In the genomic region with DNA sequence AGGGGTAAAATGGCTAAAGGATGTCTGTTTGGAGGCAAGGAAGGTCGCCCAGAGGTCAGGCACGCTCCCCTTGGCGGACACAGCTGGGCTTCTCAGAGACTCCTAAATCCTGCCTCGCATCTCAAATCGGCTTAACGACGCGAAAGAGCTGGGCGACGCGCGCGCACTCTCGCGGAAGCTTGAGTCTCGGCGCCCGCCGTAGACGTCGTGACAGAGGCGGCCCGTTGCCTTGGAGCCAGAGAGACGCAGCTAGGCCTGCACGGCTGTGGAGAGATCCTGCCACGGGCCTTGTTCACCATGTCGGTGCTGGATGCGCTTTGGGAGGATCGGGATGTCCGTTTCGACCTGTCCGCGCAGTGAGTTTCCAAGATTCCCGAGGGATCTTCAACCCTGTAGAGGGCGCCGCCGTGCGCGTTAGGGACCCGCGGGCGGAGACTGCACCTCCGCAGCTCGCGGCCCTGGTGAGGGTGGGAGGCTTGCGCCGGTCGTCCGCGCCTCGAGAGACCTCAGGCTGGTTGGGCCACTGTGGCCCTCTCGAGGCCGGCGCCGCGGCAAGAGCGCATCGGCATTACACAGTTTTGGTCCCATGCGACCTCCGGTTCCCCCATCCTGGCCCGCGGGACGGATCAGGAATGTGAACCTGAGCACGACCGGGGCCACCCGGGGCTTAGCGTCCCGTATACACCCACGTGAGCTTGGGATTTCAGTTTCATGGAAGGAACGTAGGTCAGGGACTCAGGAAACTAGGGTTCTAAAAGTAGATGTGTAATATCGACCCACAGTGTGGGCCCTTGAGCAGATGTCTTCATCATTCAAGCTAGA, we compare ENCODE assay signal across 1 cellular context.
TF ChIP-seq lines count a peak whose summit lies in the region.

A gene (plus strand): TSS at position 238 of the 822 bp plus-strand sequence. CDS start 60 bp downstream, at position 298.

TF ChIP-seq in HepG2, 621 proteins besides CTCF, POLR2A, EP300 and RAD21 (continued from another document and continues in another):
- TF ChIP-seq, protein P1, sequence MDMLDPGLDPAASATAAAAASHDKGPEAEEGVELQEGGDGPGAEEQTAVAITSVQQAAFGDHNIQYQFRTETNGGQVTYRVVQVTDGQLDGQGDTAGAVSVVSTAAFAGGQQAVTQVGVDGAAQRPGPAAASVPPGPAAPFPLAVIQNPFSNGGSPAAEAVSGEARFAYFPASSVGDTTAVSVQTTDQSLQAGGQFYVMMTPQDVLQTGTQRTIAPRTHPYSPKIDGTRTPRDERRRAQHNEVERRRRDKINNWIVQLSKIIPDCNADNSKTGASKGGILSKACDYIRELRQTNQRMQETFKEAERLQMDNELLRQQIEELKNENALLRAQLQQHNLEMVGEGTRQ (IDR thresholded peaks at IDR 0.05; ENCODE audit: low read depth, low read length) = no peak
- TF ChIP-seq, protein P1 (CRISPR knock-in tag; IDR thresholded peaks at IDR 0.05; ENCODE audit: borderline replicate concordance) = no peak
- TF ChIP-seq, protein P2, sequence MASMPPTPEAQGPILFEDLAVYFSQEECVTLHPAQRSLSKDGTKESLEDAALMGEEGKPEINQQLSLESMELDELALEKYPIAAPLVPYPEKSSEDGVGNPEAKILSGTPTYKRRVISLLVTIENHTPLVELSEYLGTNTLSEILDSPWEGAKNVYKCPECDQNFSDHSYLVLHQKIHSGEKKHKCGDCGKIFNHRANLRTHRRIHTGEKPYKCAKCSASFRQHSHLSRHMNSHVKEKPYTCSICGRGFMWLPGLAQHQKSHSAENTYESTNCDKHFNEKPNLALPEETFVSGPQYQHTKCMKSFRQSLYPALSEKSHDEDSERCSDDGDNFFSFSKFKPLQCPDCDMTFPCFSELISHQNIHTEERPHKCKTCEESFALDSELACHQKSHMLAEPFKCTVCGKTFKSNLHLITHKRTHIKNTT (CRISPR knock-in tag; IDR thresholded peaks at IDR 0.05) = no peak
- TF ChIP-seq ZNF720 (CRISPR knock-in tag; IDR thresholded peaks at IDR 0.05) (no peak), ZNF557 (CRISPR knock-in tag; IDR thresholded peaks at IDR 0.05) (0 out of 2 replicates have a peak, but pooled peaks have one; percentile 80), ZBTB42 (CRISPR knock-in tag; IDR thresholded peaks at IDR 0.05) (no peak), ZNF670 (CRISPR knock-in tag; IDR thresholded peaks at IDR 0.05; ENCODE audit: borderline replicate concordance) (no peak), TBX3 (IDR thresholded peaks at IDR 0.05; ENCODE audit: borderline replicate concordance) (no peak; the same call in 1 of the 2 replicates), JDP2 (CRISPR knock-in tag; IDR thresholded peaks at IDR 0.05; ENCODE audit: borderline replicate concordance) (no peak), ZNF598 (CRISPR knock-in tag; IDR thresholded peaks at IDR 0.05; ENCODE audit: borderline replicate concordance) (peak; percentile 95), DNMT1 (CRISPR knock-in tag; IDR thresholded peaks at IDR 0.05) (peak; percentile 82; the same call in 1 of the 2 replicates), ZNF124 (CRISPR knock-in tag; IDR thresholded peaks at IDR 0.05) (peak; percentile 89; the same call in 1 of the 2 replicates), ATF7 (IDR thresholded peaks at IDR 0.05) (no peak), ATF7 (CRISPR knock-in tag; IDR thresholded peaks at IDR 0.05) (peak; percentile 56), ETV6 (CRISPR knock-in tag; conservative IDR thresholded peaks at IDR 0.05) (peak; percentile 89; the same call in 1 of the 2 replicates), ZSCAN22 (CRISPR knock-in tag; IDR thresholded peaks at IDR 0.05) (no peak), ZNF782 (CRISPR knock-in tag; IDR thresholded peaks at IDR 0.05; ENCODE audit: borderline replicate concordance) (peak; percentile 87), ZNF749 (CRISPR knock-in tag; IDR thresholded peaks at IDR 0.05; ENCODE audit: borderline replicate concordance) (peak; percentile 70; the same call in 1 of the 2 replicates), CC2D1A (CRISPR knock-in tag; IDR thresholded peaks at IDR 0.05) (0 out of 2 replicates have a peak, but pooled peaks have one; percentile 7), MAF1 (CRISPR knock-in tag; IDR thresholded peaks at IDR 0.05; ENCODE audit: borderline replicate concordance) (no peak), DMAP1 (CRISPR knock-in tag; IDR thresholded peaks at IDR 0.05) (peak; percentile 90), FOXK1 (CRISPR knock-in tag; IDR thresholded peaks at IDR 0.05; ENCODE audit: borderline replicate concordance, low read depth) (peak; percentile 19; the same call in 1 of the 2 replicates), ZNF746 (CRISPR knock-in tag; IDR thresholded peaks at IDR 0.05) (peak; percentile 73; the same call in 1 of the 2 replicates)
- TF ChIP-seq, protein P3, sequence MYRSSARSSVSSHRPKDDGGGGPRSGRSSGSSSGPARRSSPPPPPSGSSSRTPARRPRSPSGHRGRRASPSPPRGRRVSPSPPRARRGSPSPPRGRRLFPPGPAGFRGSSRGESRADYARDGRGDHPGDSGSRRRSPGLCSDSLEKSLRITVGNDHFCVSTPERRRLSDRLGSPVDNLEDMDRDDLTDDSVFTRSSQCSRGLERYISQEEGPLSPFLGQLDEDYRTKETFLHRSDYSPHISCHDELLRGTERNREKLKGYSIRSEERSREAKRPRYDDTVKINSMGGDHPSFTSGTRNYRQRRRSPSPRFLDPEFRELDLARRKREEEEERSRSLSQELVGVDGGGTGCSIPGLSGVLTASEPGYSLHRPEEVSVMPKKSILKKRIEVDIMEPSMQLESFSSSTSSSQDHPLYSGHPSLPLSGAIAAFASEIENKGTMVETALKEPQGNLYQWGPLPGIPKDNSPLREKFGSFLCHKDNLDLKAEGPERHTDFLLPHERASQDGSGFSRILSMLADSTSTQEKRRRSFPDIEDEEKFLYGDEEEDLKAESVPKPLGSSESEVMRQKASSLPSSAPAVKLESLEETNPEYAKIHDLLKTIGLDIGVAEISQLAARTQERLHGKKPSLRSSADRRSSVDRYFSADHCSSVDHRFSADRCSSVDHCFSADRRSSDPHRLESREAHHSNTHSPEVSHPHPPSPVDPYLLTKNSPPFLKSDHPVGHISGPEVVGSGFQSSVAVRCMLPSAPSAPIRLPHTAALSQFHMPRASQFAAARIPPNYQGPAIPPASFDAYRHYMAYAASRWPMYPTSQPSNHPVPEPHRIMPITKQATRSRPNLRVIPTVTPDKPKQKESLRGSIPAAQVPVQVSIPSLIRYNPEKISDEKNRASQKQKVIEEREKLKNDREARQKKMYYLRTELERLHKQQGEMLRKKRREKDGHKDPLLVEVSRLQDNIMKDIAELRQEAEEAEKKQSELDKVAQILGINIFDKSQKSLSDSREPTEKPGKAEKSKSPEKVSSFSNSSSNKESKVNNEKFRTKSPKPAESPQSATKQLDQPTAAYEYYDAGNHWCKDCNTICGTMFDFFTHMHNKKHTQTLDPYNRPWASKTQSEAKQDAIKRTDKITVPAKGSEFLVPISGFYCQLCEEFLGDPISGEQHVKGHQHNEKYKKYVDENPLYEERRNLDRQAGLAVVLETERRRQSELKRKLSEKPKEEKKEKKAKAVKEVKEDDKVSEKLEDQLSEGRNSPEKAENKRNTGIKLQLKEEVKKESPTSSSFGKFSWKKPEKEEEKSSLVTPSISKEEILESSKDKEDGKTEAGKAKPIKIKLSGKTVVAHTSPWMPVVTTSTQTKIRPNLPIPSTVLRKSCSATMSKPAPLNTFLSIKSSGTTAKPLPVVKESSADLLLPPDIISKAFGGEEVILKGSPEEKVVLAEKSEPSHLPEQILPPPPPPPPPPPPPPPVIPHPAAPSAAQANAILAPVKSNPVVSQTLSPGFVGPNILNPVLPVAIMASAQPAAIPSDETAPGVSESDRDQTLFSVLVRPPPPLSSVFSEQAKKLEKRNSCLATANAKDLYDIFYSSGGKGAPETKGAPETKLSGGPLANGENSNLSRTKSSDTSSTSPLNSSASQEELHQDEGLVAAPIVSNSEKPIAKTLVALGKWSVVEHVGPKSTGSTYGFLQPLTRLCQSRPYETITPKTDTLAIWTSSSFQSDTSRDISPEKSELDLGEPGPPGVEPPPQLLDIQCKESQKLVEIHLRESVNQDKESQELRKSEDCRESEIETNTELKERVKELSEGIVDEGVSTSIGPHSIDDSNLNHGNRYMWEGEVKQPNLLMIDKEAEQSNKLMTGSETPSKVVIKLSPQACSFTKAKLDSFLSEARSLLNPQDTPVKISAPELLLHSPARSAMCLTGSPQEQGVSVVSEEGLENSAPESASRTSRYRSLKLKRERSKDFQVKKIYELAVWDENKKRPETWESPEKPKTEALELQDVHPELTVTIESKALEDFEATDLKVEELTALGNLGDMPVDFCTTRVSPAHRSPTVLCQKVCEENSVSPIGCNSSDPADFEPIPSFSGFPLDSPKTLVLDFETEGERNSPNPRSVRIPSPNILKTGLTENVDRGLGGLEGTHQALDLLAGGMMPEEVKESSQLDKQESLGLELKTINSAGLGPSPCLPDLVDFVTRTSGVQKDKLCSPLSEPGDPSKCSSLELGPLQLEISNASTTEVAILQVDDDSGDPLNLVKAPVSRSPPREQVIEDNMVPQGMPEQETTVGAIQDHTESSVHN (CRISPR knock-in tag; IDR thresholded peaks at IDR 0.05) = peak; percentile 48; the same call in 1 of the 2 replicates
- TF ChIP-seq, protein P4, sequence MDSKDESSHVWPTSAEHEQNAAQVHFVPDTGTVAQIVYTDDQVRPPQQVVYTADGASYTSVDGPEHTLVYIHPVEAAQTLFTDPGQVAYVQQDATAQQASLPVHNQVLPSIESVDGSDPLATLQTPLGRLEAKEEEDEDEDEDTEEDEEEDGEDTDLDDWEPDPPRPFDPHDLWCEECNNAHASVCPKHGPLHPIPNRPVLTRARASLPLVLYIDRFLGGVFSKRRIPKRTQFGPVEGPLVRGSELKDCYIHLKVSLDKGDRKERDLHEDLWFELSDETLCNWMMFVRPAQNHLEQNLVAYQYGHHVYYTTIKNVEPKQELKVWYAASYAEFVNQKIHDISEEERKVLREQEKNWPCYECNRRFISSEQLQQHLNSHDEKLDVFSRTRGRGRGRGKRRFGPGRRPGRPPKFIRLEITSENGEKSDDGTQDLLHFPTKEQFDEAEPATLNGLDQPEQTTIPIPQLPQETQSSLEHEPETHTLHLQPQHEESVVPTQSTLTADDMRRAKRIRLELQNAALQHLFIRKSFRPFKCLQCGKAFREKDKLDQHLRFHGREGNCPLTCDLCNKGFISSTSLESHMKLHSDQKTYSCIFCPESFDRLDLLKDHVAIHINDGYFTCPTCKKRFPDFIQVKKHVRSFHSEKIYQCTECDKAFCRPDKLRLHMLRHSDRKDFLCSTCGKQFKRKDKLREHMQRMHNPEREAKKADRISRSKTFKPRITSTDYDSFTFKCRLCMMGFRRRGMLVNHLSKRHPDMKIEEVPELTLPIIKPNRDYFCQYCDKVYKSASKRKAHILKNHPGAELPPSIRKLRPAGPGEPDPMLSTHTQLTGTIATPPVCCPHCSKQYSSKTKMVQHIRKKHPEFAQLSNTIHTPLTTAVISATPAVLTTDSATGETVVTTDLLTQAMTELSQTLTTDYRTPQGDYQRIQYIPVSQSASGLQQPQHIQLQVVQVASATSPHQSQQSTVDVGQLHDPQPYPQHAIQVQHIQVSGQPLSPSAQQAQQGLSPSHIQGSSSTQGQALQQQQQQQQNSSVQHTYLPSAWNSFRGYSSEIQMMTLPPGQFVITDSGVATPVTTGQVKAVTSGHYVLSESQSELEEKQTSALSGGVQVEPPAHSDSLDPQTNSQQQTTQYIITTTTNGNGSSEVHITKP (CRISPR knock-in tag; IDR thresholded peaks at IDR 0.05; ENCODE audit: low read depth) = peak; percentile 59; the same call in 1 of the 2 replicates
- TF ChIP-seq, protein P5, sequence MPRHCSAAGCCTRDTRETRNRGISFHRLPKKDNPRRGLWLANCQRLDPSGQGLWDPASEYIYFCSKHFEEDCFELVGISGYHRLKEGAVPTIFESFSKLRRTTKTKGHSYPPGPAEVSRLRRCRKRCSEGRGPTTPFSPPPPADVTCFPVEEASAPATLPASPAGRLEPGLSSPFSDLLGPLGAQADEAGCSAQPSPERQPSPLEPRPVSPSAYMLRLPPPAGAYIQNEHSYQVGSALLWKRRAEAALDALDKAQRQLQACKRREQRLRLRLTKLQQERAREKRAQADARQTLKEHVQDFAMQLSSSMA (CRISPR knock-in tag; IDR thresholded peaks at IDR 0.05) = 0 out of 2 replicates have a peak, but pooled peaks have one; percentile 53
- TF ChIP-seq, protein P6, sequence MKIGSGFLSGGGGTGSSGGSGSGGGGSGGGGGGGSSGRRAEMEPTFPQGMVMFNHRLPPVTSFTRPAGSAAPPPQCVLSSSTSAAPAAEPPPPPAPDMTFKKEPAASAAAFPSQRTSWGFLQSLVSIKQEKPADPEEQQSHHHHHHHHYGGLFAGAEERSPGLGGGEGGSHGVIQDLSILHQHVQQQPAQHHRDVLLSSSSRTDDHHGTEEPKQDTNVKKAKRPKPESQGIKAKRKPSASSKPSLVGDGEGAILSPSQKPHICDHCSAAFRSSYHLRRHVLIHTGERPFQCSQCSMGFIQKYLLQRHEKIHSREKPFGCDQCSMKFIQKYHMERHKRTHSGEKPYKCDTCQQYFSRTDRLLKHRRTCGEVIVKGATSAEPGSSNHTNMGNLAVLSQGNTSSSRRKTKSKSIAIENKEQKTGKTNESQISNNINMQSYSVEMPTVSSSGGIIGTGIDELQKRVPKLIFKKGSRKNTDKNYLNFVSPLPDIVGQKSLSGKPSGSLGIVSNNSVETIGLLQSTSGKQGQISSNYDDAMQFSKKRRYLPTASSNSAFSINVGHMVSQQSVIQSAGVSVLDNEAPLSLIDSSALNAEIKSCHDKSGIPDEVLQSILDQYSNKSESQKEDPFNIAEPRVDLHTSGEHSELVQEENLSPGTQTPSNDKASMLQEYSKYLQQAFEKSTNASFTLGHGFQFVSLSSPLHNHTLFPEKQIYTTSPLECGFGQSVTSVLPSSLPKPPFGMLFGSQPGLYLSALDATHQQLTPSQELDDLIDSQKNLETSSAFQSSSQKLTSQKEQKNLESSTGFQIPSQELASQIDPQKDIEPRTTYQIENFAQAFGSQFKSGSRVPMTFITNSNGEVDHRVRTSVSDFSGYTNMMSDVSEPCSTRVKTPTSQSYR (CRISPR knock-in tag; IDR thresholded peaks at IDR 0.05; ENCODE audit: borderline replicate concordance) = no peak
- TF ChIP-seq, protein P7, sequence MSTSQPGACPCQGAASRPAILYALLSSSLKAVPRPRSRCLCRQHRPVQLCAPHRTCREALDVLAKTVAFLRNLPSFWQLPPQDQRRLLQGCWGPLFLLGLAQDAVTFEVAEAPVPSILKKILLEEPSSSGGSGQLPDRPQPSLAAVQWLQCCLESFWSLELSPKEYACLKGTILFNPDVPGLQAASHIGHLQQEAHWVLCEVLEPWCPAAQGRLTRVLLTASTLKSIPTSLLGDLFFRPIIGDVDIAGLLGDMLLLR (CRISPR knock-in tag; IDR thresholded peaks at IDR 0.05) = peak; percentile 87
